Comparison of ENCODE assay signal across 16 cellular contexts in the genomic region with DNA sequence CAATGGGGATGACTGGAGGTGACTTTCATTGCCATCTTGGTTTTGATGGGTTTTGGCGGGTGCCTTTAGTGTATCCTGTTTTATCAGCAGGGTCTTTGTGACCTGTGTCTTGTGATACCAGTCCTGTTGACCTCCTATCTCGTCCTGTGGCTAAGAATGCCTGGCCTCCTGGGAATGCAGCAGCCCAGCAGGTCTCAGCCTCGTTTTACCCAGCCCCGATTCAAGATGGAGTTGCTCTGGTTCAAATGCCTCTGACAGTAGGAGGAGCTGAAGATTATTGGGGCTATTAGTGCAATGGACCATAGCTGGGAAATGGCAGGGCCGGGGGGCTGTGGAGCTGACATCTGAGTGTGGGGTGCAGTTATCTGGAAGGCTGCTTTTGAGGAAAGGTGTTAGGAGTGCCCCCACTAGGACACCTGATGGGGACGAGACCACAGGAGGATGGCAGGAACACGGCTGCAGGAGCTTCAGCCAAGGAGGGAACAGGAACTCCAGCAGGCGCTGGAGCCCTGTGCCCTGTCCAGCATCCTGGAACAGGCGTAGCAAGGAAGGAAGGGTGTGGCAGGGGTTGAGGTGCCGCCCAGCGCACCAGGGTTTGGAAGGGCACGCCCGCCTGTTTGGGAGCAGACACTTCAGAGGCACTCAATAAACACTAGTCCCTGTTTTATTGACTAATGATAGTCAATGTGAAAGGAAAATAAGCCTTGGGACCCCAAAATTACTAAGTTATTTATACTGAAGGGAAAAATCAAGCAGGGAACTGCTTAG. TPM values are rescaled to one million over a fixed set of nuclear protein-coding genes. Genes with fewer than 3 reads are reported as not detected.
DNase-seq lines count a peak whose midpoint lies in the region; ATAC-seq and TF ChIP-seq lines count a peak whose summit lies in the region.
"Had no signal": no experiment of that assay in that cellular context is flagged by ENCODE, and none has a peak within 500 bp of the region (broad histone marks: within the 10 kb centered on the region; RNA-seq: fewer than 3 reads in every experiment).

No MANE protein-coding gene starts in this region.

- H2BK5ac ChIP-seq in mesendoderm (ENCODE audit: low read length), result no peak overlapping the region

- H2BK15ac ChIP-seq in mesendoderm (replicated peaks; ENCODE audit: low read depth), result no peak overlapping the region

- peak; percentile 65 to 68 for ATAC-seq in right cardiac atrium
- ATAC-seq in activated CD4-positive, alpha-beta T cell treated with anti-CD3 and anti-CD28 coated beads for 36 hours, result no peak
- ATAC-seq in activated CD4-positive, CD25-positive, alpha-beta regulatory T cell treated with anti-CD3 and anti-CD28 coated beads, Interleukin-2, amount 50 U/mL, for 24 hours, result no peak
- ATAC-seq: PC-3 had no signal

- H4K8ac ChIP-seq in mesendoderm (ENCODE audit: low read depth, low read length), result no peak overlapping the region

- no peaks in the 10 kb centered on the region for H3K9me3 Mint-ChIP-seq in chondrocyte (ENCODE audit: low read depth)
- H3K9me3 Mint-ChIP-seq in activated CD4-positive, alpha-beta T cell treated with anti-CD3 and anti-CD28 coated beads for 36 hours (ENCODE audit: low read depth), result peaks cover 3% of the 10 kb centered on the region
- H3K9me3 Mint-ChIP-seq in immature natural killer cell, result no peaks in the 10 kb centered on the region
- H3K9me3 Mint-ChIP-seq: CD8-positive, alpha-beta memory T cell had no signal

- H3K27ac Mint-ChIP-seq in chondrocyte (ENCODE audit: unreplicated experiment), result no peak overlapping the region
- no peak overlapping the region for H3K27ac Mint-ChIP-seq in activated CD4-positive, alpha-beta T cell treated with anti-CD3 and anti-CD28 coated beads for 36 hours
- no peak overlapping the region for H3K27ac Mint-ChIP-seq in immature natural killer cell

- H2BK120ac ChIP-seq in mesendoderm (ENCODE audit: low read depth, low read length), result no peak overlapping the region

- no peaks in the 10 kb centered on the region for H3K79me1 ChIP-seq in mesendoderm (ENCODE audit: low read length)

- no peak overlapping the region for H3K18ac ChIP-seq in mesendoderm (ENCODE audit: low read length)

- H3K79me2 ChIP-seq in mesendoderm (ENCODE audit: control insufficient read depth, insufficient read depth, low read length), result no peaks in the 10 kb centered on the region

- no peak overlapping the region for H3K9ac ChIP-seq in mesendoderm (ENCODE audit: low read length)
- H3K9ac ChIP-seq: BLaER1 had no signal

- no peak overlapping the region for H2AK5ac ChIP-seq in mesendoderm (ENCODE audit: low read length)

- H3K27me3 ChIP-seq in right cardiac atrium (ENCODE audit: control insufficient read depth, insufficient read depth), result no peaks in the 10 kb centered on the region
- H3K27me3 ChIP-seq in left ventricle myocardium inferior (ENCODE audit: low read depth), result no peaks in the 10 kb centered on the region
- no peaks in the 10 kb centered on the region for H3K27me3 ChIP-seq in mesendoderm (ENCODE audit: insufficient read depth, low read length, poor library complexity)
- H3K27me3 ChIP-seq: BLaER1 had no signal

- no peaks in the 10 kb centered on the region for H3K4me1 ChIP-seq in right cardiac atrium (ENCODE audit: control insufficient read depth, insufficient read depth, low read length)
- H3K4me1 ChIP-seq in left ventricle myocardium inferior, result no peaks in the 10 kb centered on the region
- H3K4me1 ChIP-seq in mesendoderm (ENCODE audit: control insufficient read depth, low read depth, low read length), result no peaks in the 10 kb centered on the region
- H3K4me1 ChIP-seq: BLaER1 had no signal

- H3K36me3 ChIP-seq in left ventricle myocardium inferior (no peaks in the 10 kb centered on the region), mesendoderm (ENCODE audit: control insufficient read depth, insufficient read depth, low read length) (no peaks in the 10 kb centered on the region)
- H3K36me3 ChIP-seq: BLaER1 had no signal

- H3K4me1 Mint-ChIP-seq in chondrocyte (ENCODE audit: low read depth) (no peaks in the 10 kb centered on the region), immature natural killer cell (no peaks in the 10 kb centered on the region)
- peaks cover 7% of the 10 kb centered on the region for H3K4me1 Mint-ChIP-seq in activated CD4-positive, alpha-beta T cell treated with anti-CD3 and anti-CD28 coated beads for 36 hours
- H3K4me1 Mint-ChIP-seq: CD8-positive, alpha-beta memory T cell had no signal

- peak in 1 of 3 donors; percentile 69 for DNase-seq in right cardiac atrium
- DNase-seq in left ventricle myocardium inferior, result no peak
- peak; percentile 52 for DNase-seq in chondrocyte (ENCODE audit: low spot score)
- peak; percentile 63 for DNase-seq in mesendoderm
- no peak for DNase-seq in activated CD4-positive, alpha-beta T cell treated with anti-CD3 and anti-CD28 coated beads for 36 hours
- DNase-seq in immature natural killer cell, result no peak
- DNase-seq: NCI-H1417, NCI-H187, NCI-H2227 treated with DMSO at 0.1 percent for 48 hours, NCI-H524, PC-3, RPMI8226, SIG-M5 had no signal

- H3K4me3 Mint-ChIP-seq in chondrocyte (ENCODE audit: unreplicated experiment), result no peak overlapping the region
- no peak overlapping the region for H3K4me3 Mint-ChIP-seq in activated CD4-positive, alpha-beta T cell treated with anti-CD3 and anti-CD28 coated beads for 36 hours
- H3K4me3 Mint-ChIP-seq in immature natural killer cell, result no peak overlapping the region
- H3K4me3 Mint-ChIP-seq: CD8-positive, alpha-beta memory T cell had no signal

- H3K27me3 Mint-ChIP-seq in chondrocyte (ENCODE audit: low read depth), result peaks cover 9% of the 10 kb centered on the region
- H3K27me3 Mint-ChIP-seq in activated CD4-positive, alpha-beta T cell treated with anti-CD3 and anti-CD28 coated beads for 36 hours, result peaks cover 8% of the 10 kb centered on the region
- H3K27me3 Mint-ChIP-seq in immature natural killer cell (ENCODE audit: low read depth in 3 of 3), result peaks cover 0 to 8% (median 4%) of the 10 kb centered on the region in 3 donors

- H3K27ac ChIP-seq in right cardiac atrium (ENCODE audit: low read length), result no peak overlapping the region
- H3K27ac ChIP-seq in left ventricle myocardium inferior (replicated peaks), result no peak overlapping the region
- no peak overlapping the region for H3K27ac ChIP-seq in mesendoderm (ENCODE audit: low read depth, low read length)
- H3K27ac ChIP-seq: BLaER1 had no signal

- no peak overlapping the region for H4K5ac ChIP-seq in mesendoderm (ENCODE audit: low read length)

- 57% methylated on average over 13 of the region's 13 CpGs for WGBS in right cardiac atrium
- WGBS in mesendoderm (ENCODE audit: extremely low coverage, insufficient coverage, low lambda C conversion rate), result no CpG with 5 or more reads among the region's 13 CpGs

- no peak overlapping the region for H3K23ac ChIP-seq in mesendoderm (ENCODE audit: low read length)

- H3K4ac ChIP-seq in mesendoderm (ENCODE audit: low read depth, low read length), result no peak overlapping the region

- H3K9me3 ChIP-seq in right cardiac atrium (ENCODE audit: control insufficient read depth, low read length) (no peaks in the 10 kb centered on the region), left ventricle myocardium inferior (replicated peaks) (no peaks in the 10 kb centered on the region)

- CTCF ChIA-PET in activated CD4-positive, alpha-beta T cell treated with anti-CD3 and anti-CD28 coated beads for 36 hours (lab: Charles Lee), result no interaction called here

- intact Hi-C loops in right cardiac atrium (cut with DNase I) (no loop called here), left ventricle myocardium inferior (cut with micrococcal nuclease) (no loop called here)
- intact Hi-C loops in activated CD4-positive, alpha-beta T cell treated with anti-CD3 and anti-CD28 coated beads for 36 hours (cut with DNase I, micrococcal nuclease), result no loop called here

- POLR2A ChIA-PET in activated CD4-positive, alpha-beta T cell treated with anti-CD3 and anti-CD28 coated beads for 36 hours (lab: Charles Lee), result no interaction called here

- no peak overlapping the region for H3K4me3 ChIP-seq in right cardiac atrium (ENCODE audit: low read length)
- no peak overlapping the region for H3K4me3 ChIP-seq in left ventricle myocardium inferior
- H3K4me3 ChIP-seq in mesendoderm (ENCODE audit: low read length), result no peak overlapping the region
- H3K4me3 ChIP-seq: BLaER1 had no signal

- H3K56ac ChIP-seq in mesendoderm (ENCODE audit: low read length), result no peak overlapping the region

- no peak for TF ChIP-seq CTCF in left ventricle myocardium inferior (IDR thresholded peaks at IDR 0.05; ENCODE audit: borderline replicate concordance)
- TF ChIP-seq CTCF in chondrocyte (IDR thresholded peaks at IDR 0.05), result no peak

- H3K36me3 Mint-ChIP-seq in chondrocyte (ENCODE audit: low read depth) (no peaks in the 10 kb centered on the region), immature natural killer cell (no peaks in the 10 kb centered on the region)
- no peaks in the 10 kb centered on the region for H3K36me3 Mint-ChIP-seq in activated CD4-positive, alpha-beta T cell treated with anti-CD3 and anti-CD28 coated beads for 36 hours (ENCODE audit: low read depth)

- no peak overlapping the region for H3K4me2 ChIP-seq in mesendoderm (ENCODE audit: low read length)
- H3K4me2 ChIP-seq: BLaER1 had no signal

RNA-seq across cellular contexts. Expression of a gene that starts 15.3 kb away (rescaled TPM):
- total RNA-seq in right cardiac atrium (10 to 100 TPM; 50.6 to 71.1 (median 62.5) TPM), left ventricle myocardium inferior (79.6 TPM), chondrocyte (43.5 to 48.1 TPM (median 45.4 TPM) in 3 replicates)
- polyA plus RNA-seq in right cardiac atrium (32.0 TPM), immature natural killer cell (10 to 100 TPM in 1 of 3 donors, 1 to 10 TPM in 2; 5.6 to 11.8 (median 9.5) TPM)
- 11.7 TPM for polyA plus RNA-seq in mesendoderm (2013, experiment 1 of 2)
- polyA plus RNA-seq in mesendoderm (2013, experiment 2 of 2), result 11.5 TPM
- total RNA-seq in activated CD4-positive, alpha-beta T cell treated with anti-CD3 and anti-CD28 coated beads for 36 hours, result 10 to 100 TPM; 73.5 to 90.7 TPM

Comparison
In these comparisons a context has a peak if more than half of its experiments do, and no peak if none do; other contexts are left out.
1. ATAC-seq: peak in right cardiac atrium (2 of 2); none in activated CD4-positive, alpha-beta T cell treated with anti-CD3 and anti-CD28 coated beads for 36 hours (single experiment) and activated CD4-positive, CD25-positive, alpha-beta regulatory T cell treated with anti-CD3 and anti-CD28 coated beads, Interleukin-2, amount 50 U/mL, for 24 hours (0 of 2).
2. DNase-seq: peak in chondrocyte (single experiment) and mesendoderm (single experiment); none in left ventricle myocardium inferior (single experiment), activated CD4-positive, alpha-beta T cell treated with anti-CD3 and anti-CD28 coated beads for 36 hours (single experiment) and immature natural killer cell (0 of 3).